21 cellular contexts compared by ENCODE assay signal in genomic region chr9:130418776-130419175, GRCh38. TPM values are rescaled to one million over a fixed set of nuclear protein-coding genes. Genes with fewer than 3 reads are reported as not detected.
DNase-seq lines count a peak whose midpoint lies in the region; ATAC-seq and TF ChIP-seq lines count a peak whose summit lies in the region.
"Had no signal": no experiment of that assay in that cellular context is flagged by ENCODE, and none has a peak within 500 bp of the region (broad histone marks: within the 10 kb centered on the region; RNA-seq: fewer than 3 reads in every experiment).

No MANE protein-coding gene starts in this region.

- H3K4me1 Mint-ChIP-seq in chondrocyte (ENCODE audit: low read depth) = peaks cover 10% of the 10 kb centered on the region
- H3K4me1 Mint-ChIP-seq: B cell had no signal

- no peak overlapping the region for H3K23ac ChIP-seq in mesenchymal stem cell (ENCODE audit: low read length in 2 of 2)

- H3K9ac ChIP-seq in mesenchymal stem cell (ENCODE audit: low read length) = no peak overlapping the region
- H3K9ac ChIP-seq: BLaER1 treated with 17β-estradiol and CSF1 and Interleukin-3, amounts not matched to agents 10 nM and 100 nM had no signal

- no peak overlapping the region for H3K4me3 Mint-ChIP-seq in chondrocyte (ENCODE audit: unreplicated experiment)
- H3K4me3 Mint-ChIP-seq: B cell; CD4-positive, alpha-beta T cell; CD8-positive, alpha-beta T cell had no signal

- no peak overlapping the region for H4K8ac ChIP-seq in mesenchymal stem cell (ENCODE audit: low read length)

- no peak overlapping the region for H3K4me2 ChIP-seq in mesenchymal stem cell (ENCODE audit: low read length, poor library complexity, severe bottlenecking)
- H3K4me2 ChIP-seq: A549; BLaER1 treated with 17β-estradiol and CSF1 and Interleukin-3, amounts not matched to agents 10 nM and 100 nM had no signal

- ATAC-seq in Right ventricle myocardium inferior = no peak
- ATAC-seq: A549; CD8-positive, alpha-beta T cell had no signal

- TF ChIP-seq CTCF in left ventricle myocardium inferior (IDR thresholded peaks at IDR 0.05; ENCODE audit: borderline replicate concordance) = no peak
- no peak for TF ChIP-seq CTCF in chondrocyte (IDR thresholded peaks at IDR 0.05)

- H3K79me1 ChIP-seq in mesenchymal stem cell (replicated peaks; ENCODE audit: low read length, poor library complexity, severe bottlenecking) = no peaks in the 10 kb centered on the region

- H3K36me3 ChIP-seq in left ventricle myocardium inferior (no peaks in the 10 kb centered on the region), mesenchymal stem cell (ENCODE audit: control insufficient read depth in 1 of 2, insufficient read depth in 2 of 2, low read depth in 1 of 2, low read length in 2 of 2) (no peaks in the 10 kb centered on the region)
- H3K36me3 ChIP-seq: BLaER1 treated with 17β-estradiol and CSF1 and Interleukin-3, amounts not matched to agents 10 nM and 100 nM had no signal

- WGBS in mesenchymal stem cell = 95% methylated on average over 17 of the region's 18 CpGs

- no peak overlapping the region for H4K91ac ChIP-seq in mesenchymal stem cell (ENCODE audit: low read length)

- no peak overlapping the region for H2BK120ac ChIP-seq in mesenchymal stem cell (ENCODE audit: low read depth, low read length)

- H3K9me3 ChIP-seq in left ventricle myocardium inferior (replicated peaks) (no peaks in the 10 kb centered on the region), mesenchymal stem cell (ENCODE audit: control insufficient read depth, low read length) (no peaks in the 10 kb centered on the region)
- H3K9me3 ChIP-seq: A549; BLaER1 treated with 17β-estradiol and CSF1 and Interleukin-3, amounts not matched to agents 10 nM and 100 nM; Caco-2 had no signal

- H2AFZ ChIP-seq in mesenchymal stem cell (ENCODE audit: low read depth, low read length) = no peak overlapping the region

- peaks cover 26% of the 10 kb centered on the region for H3K27me3 Mint-ChIP-seq in chondrocyte (ENCODE audit: low read depth)

- H3K27ac ChIP-seq in left ventricle myocardium inferior (replicated peaks) = no peak overlapping the region
- H3K27ac ChIP-seq in mesenchymal stem cell (ENCODE audit: low read length, poor library complexity, severe bottlenecking) = no peak overlapping the region
- H3K27ac ChIP-seq: 22Rv1; A549; BLaER1 treated with 17β-estradiol and CSF1 and Interleukin-3, amounts not matched to agents 10 nM and 100 nM; C4-2B had no signal

- no peak overlapping the region for H2BK5ac ChIP-seq in mesenchymal stem cell (ENCODE audit: low read depth, low read length, poor library complexity, severe bottlenecking)

- H3K4me1 ChIP-seq in left ventricle myocardium inferior = peaks cover 11% of the 10 kb centered on the region
- H3K4me1 ChIP-seq in mesenchymal stem cell (ENCODE audit: control insufficient read depth, insufficient read depth, low read depth, low read length) = peaks cover 24% of the 10 kb centered on the region
- H3K4me1 ChIP-seq: A549, Caco-2 had no signal

- DNase-seq in Right ventricle myocardium inferior (ENCODE audit: missing footprints) (peak; percentile 27), left ventricle myocardium inferior (no peak), chondrocyte (ENCODE audit: low spot score) (peak; percentile 83), mesenchymal stem cell (no peak), posterior vena cava (ENCODE audit: low spot score) (peak; percentile 61), NCI-H446 (lab: John Stamatoyannopoulos, UW) (no peak), NCI-H774 (lab: John Stamatoyannopoulos, UW) (no peak), NCI-H2029 treated with DMSO at 0.1 percent for 48 hours (lab: John Stamatoyannopoulos, UW) (no peak)
- DNase-seq: AML-193; Caco-2; Calu3; CD4-positive, alpha-beta T cell; CD8-positive, alpha-beta T cell; DMS79 treated with DMSO at 0.1 percent for 48 hours; GF-D8 had no signal

- H3K18ac ChIP-seq in mesenchymal stem cell (ENCODE audit: low read depth in 1 of 2, low read length in 2 of 2) = no peak overlapping the region

- H3K27me3 ChIP-seq in left ventricle myocardium inferior (ENCODE audit: low read depth) = peaks cover 11% of the 10 kb centered on the region
- H3K27me3 ChIP-seq in mesenchymal stem cell (ENCODE audit: control insufficient read depth in 1 of 2, insufficient read depth in 1 of 2, low read length in 2 of 2) = peaks cover 0 to 56% of the 10 kb centered on the region in 2 experiments
- H3K27me3 ChIP-seq: BLaER1 treated with 17β-estradiol and CSF1 and Interleukin-3, amounts not matched to agents 10 nM and 100 nM had no signal

- H3K4me3 ChIP-seq in left ventricle myocardium inferior = no peak overlapping the region
- no peak overlapping the region for H3K4me3 ChIP-seq in mesenchymal stem cell (ENCODE audit: insufficient read depth in 1 of 2, low read depth in 1 of 2, low read length in 2 of 2)
- H3K4me3 ChIP-seq: A549; BLaER1 treated with 17β-estradiol and CSF1 and Interleukin-3, amounts not matched to agents 10 nM and 100 nM had no signal

- H3K9me3 Mint-ChIP-seq in chondrocyte (ENCODE audit: low read depth) = no peaks in the 10 kb centered on the region
- H3K9me3 Mint-ChIP-seq: CD4-positive, alpha-beta T cell; CD8-positive, alpha-beta T cell had no signal

- no peaks in the 10 kb centered on the region for H3K36me3 Mint-ChIP-seq in chondrocyte (ENCODE audit: low read depth)
- H3K36me3 Mint-ChIP-seq: CD8-positive, alpha-beta T cell had no signal

- H2BK12ac ChIP-seq in mesenchymal stem cell (ENCODE audit: low read length in 2 of 2) = no peak overlapping the region

- no peak overlapping the region for H2BK15ac ChIP-seq in mesenchymal stem cell (ENCODE audit: low read depth, poor library complexity, severe bottlenecking)

- no peak overlapping the region for H3K4ac ChIP-seq in mesenchymal stem cell (ENCODE audit: low read depth in 1 of 2, low read length in 2 of 2)

- peak overlapping the region; percentile 9 for H2AK5ac ChIP-seq in mesenchymal stem cell (ENCODE audit: low read length, severe bottlenecking)

- H3K27ac Mint-ChIP-seq in chondrocyte (ENCODE audit: unreplicated experiment) = no peak overlapping the region
- H3K27ac Mint-ChIP-seq: B cell; CD4-positive, alpha-beta T cell; CD8-positive, alpha-beta T cell had no signal

- H3K14ac ChIP-seq in mesenchymal stem cell (ENCODE audit: low read length in 2 of 2) = no peak overlapping the region

- intact Hi-C loops in Right ventricle myocardium inferior (cut with DNase I) = no loop called here
- intact Hi-C loops in left ventricle myocardium inferior (cut with micrococcal nuclease) = no loop called here
- intact Hi-C loops in posterior vena cava (cut with DNase I) = loop anchor here in 1 of 2 donors (10.0 kb wide), 1 partner anchor 1016 kb away; no protein-coding TSS in a partner anchor

RNA-seq across cellular contexts. Expression of gene ASS1, which starts 26.0 kb away (rescaled TPM):
- 84.8 TPM for total RNA-seq in Right ventricle myocardium inferior
- total RNA-seq in left ventricle myocardium inferior = 71.3 TPM
- 193 to 202 TPM (median 194 TPM) in 3 replicates for total RNA-seq in chondrocyte
- polyA plus RNA-seq in mesenchymal stem cell (2013, experiment 1 of 2) = 27.8 TPM
- 28.1 TPM for polyA plus RNA-seq in mesenchymal stem cell (2013, experiment 2 of 2)
- 100 to 1,000 TPM; 106 to 118 TPM for total RNA-seq in posterior vena cava
- total RNA-seq: A172; CD4-positive, alpha-beta T cell; CD8-positive, alpha-beta T cell had no signal

Comparison
In these comparisons a context has a peak if more than half of its experiments do, and no peak if none do; other contexts are left out.
1. DNase-seq: peak in Right ventricle myocardium inferior (single experiment), chondrocyte (single experiment) and posterior vena cava (single experiment); none in left ventricle myocardium inferior (single experiment), mesenchymal stem cell (single experiment), NCI-H446 (0 of 2), NCI-H774 (single experiment) and NCI-H2029 treated with DMSO at 0.1 percent for 48 hours (single experiment).